Comparison of ENCODE assay signal across 15 cellular contexts in the genomic region with DNA sequence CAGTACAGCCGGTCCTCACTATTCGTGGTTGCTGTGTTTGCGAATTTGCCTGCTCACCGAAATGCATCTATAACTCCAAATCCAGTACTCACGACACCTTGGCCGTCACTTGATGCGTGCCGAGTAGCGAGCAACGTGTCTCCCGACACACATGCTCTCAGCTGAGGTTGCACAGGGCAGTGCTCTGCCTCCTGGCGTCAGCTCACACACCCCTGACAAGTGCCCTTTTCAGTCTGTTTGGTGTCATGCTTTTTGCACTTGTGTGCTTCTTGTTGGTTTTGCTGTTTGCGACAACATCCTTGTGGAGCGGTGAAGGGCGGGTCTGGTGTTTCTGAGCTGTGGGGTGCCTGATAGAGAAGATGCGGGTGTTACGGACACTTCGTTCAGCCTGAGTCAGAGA.
"Had no signal": no experiment of that assay in that cellular context is flagged by ENCODE, and none has a peak within 500 bp of the region (broad histone marks: within the 10 kb centered on the region; RNA-seq: fewer than 3 reads in every experiment).

No MANE protein-coding gene starts in this region.

- H3K9me3 ChIP-seq: ascending aorta, esophagus muscularis mucosa, mucosa of descending colon, sigmoid colon had no signal

- H3K27ac Mint-ChIP-seq: activated naive CD8-positive, alpha-beta T cell treated with anti-CD3 and anti-CD28 coated beads, Interleukin-2, amount 10 ng/mL, durations not matched to agents 7 days and 5 days; activated T-cell treated with anti-CD3 and anti-CD28 coated beads, Interleukin-2, amount 50 U/mL, for 24 hours; immature natural killer cell; naive thymus-derived CD8-positive, alpha-beta T cell had no signal

- H3K4me3 Mint-ChIP-seq: activated naive CD8-positive, alpha-beta T cell treated with anti-CD3 and anti-CD28 coated beads, Interleukin-2, amount 10 ng/mL, durations not matched to agents 7 days and 5 days; activated T-cell treated with anti-CD3 and anti-CD28 coated beads, Interleukin-2, amount 50 U/mL, for 24 hours; immature natural killer cell; naive thymus-derived CD8-positive, alpha-beta T cell had no signal

- ATAC-seq: activated CD4-positive, CD25-positive, alpha-beta regulatory T cell treated with anti-CD3 and anti-CD28 coated beads, Interleukin-2, amount 50 U/mL, for 24 hours; mucosa of descending colon; naive thymus-derived CD8-positive, alpha-beta T cell had no signal

- H3K4me3 ChIP-seq: ascending aorta, dorsolateral prefrontal cortex, esophagus muscularis mucosa, lung, mucosa of descending colon, sigmoid colon had no signal

- DNase-seq: activated CD4-positive, alpha-beta T cell treated with anti-CD3 and anti-CD28 coated beads, Interleukin-2, amount 50 U/mL, for 4 hours; activated gamma-delta T cell treated with Interleukin-2 at 50 U/mL for 16 hours; activated naive CD8-positive, alpha-beta T cell treated with anti-CD3 and anti-CD28 coated beads, Interleukin-2, amount 10 ng/mL, durations not matched to agents 7 days and 5 days; activated T-cell treated with anti-CD3 and anti-CD28 coated beads, Interleukin-2, amount 50 U/mL, for 24 hours; dorsolateral prefrontal cortex; immature natural killer cell; mucosa of descending colon; naive thymus-derived CD8-positive, alpha-beta T cell; sigmoid colon; stimulated activated CD4-positive, alpha-beta T cell treated with anti-CD3 and anti-CD28 coated beads, Interleukin-12 subunit alpha, Interleukin-12 subunit beta, amount 100 ng/mL, for 4 hours; stimulated activated naive CD4-positive, alpha-beta T cell treated with Interleukin-2 at 50 U/mL for 16 hours had no signal

- H3K36me3 Mint-ChIP-seq: activated naive CD8-positive, alpha-beta T cell treated with anti-CD3 and anti-CD28 coated beads, Interleukin-2, amount 10 ng/mL, durations not matched to agents 7 days and 5 days; immature natural killer cell; naive thymus-derived CD8-positive, alpha-beta T cell had no signal

- H3K9me3 Mint-ChIP-seq: activated naive CD8-positive, alpha-beta T cell treated with anti-CD3 and anti-CD28 coated beads, Interleukin-2, amount 10 ng/mL, durations not matched to agents 7 days and 5 days; activated T-cell treated with anti-CD3 and anti-CD28 coated beads, Interleukin-2, amount 50 U/mL, for 24 hours; immature natural killer cell; naive thymus-derived CD8-positive, alpha-beta T cell had no signal

- H3K4me1 Mint-ChIP-seq: immature natural killer cell; naive thymus-derived CD8-positive, alpha-beta T cell had no signal

- H3K27ac ChIP-seq: ascending aorta, dorsolateral prefrontal cortex, esophagus muscularis mucosa, sigmoid colon had no signal

- H3K36me3 ChIP-seq: ascending aorta, esophagus muscularis mucosa, sigmoid colon had no signal

- H3K27me3 ChIP-seq: ascending aorta, dorsolateral prefrontal cortex, esophagus muscularis mucosa, sigmoid colon had no signal
